ENCODE assay signal across 17 cellular contexts in genomic region chr2:177622516-177622915, GRCh38.
A peak's percentile ranks its signal among the peaks of the same experiment; 100 is the strongest.
DNase-seq lines count a peak whose midpoint lies in the region; TF ChIP-seq lines count a peak whose summit lies in the region.
"Had no signal": no experiment of that assay in that cellular context is flagged by ENCODE, and none has a peak within 500 bp of the region (broad histone marks: within the 10 kb centered on the region; RNA-seq: fewer than 3 reads in every experiment).

No MANE protein-coding gene starts in this region.

- TF ChIP-seq CTCF in Loucy (conservative IDR thresholded peaks at IDR 0.05; ENCODE audit: low read length) (peak; percentile 70), choroid plexus epithelial cell (conservative IDR thresholded peaks at IDR 0.05; ENCODE audit: low read depth, low read length) (peak; percentile 79), neural crest cell (conservative IDR thresholded peaks at IDR 0.05) (peak; percentile 68)

- no peaks in the 10 kb centered on the region for H3K9me3 ChIP-seq in Loucy (ENCODE audit: insufficient read depth, low read depth, low read length)
- H3K9me3 ChIP-seq: pancreas, upper lobe of left lung had no signal

- no peaks in the 10 kb centered on the region for H3F3A ChIP-seq in Loucy (ENCODE audit: low read depth)

- no peaks in the 10 kb centered on the region for H3K9me3 Mint-ChIP-seq in neural crest cell
- no peaks in the 10 kb centered on the region for H3K9me3 Mint-ChIP-seq in T-helper 2 cell treated with Interferon-gamma antibody and Interleukin-4, amounts not matched to agents 5 μg/mL and 100 μg/mL, for 36 hours
- H3K9me3 Mint-ChIP-seq: activated CD4-positive, alpha-beta T cell treated with anti-CD3 and anti-CD28 coated beads, Interleukin-2, amount 10 ng/mL, durations not matched to agents 24 days and 14 days; activated naive CD4-positive, alpha-beta T cell treated with anti-CD3 and anti-CD28 coated beads, Interleukin-2, amount 50 U/mL, for 72 hours; immature natural killer cell had no signal

- no peak overlapping the region for H3K4me2 ChIP-seq in Loucy (ENCODE audit: low read depth, low read length, poor library complexity, severe bottlenecking)

- H3K79me2 ChIP-seq in Loucy (ENCODE audit: insufficient read depth, low read length) = no peaks in the 10 kb centered on the region

- no peaks in the 10 kb centered on the region for H3K27me3 Mint-ChIP-seq in neural crest cell (ENCODE audit: low read depth)
- H3K27me3 Mint-ChIP-seq in T-helper 2 cell treated with Interferon-gamma antibody and Interleukin-4, amounts not matched to agents 5 μg/mL and 100 μg/mL, for 36 hours (ENCODE audit: low read depth) = peaks cover 16% of the 10 kb centered on the region

- no peak overlapping the region for H3K9ac ChIP-seq in Loucy (ENCODE audit: low read depth, low read length, poor library complexity, severe bottlenecking)

- H3K4me3 ChIP-seq in Loucy (ENCODE audit: low read length, poor library complexity, severe bottlenecking) = no peak overlapping the region
- H3K4me3 ChIP-seq in choroid plexus epithelial cell (ENCODE audit: low read depth, low read length) = no peak overlapping the region
- H3K4me3 ChIP-seq: pancreas, upper lobe of left lung had no signal

- no peak overlapping the region; the same call in 1 of the 2 replicates for H2AFZ ChIP-seq in Loucy (ENCODE audit: low read length)

- H3K27ac Mint-ChIP-seq in neural crest cell (ENCODE audit: unreplicated experiment) = peak overlapping the region; percentile 29
- H3K27ac Mint-ChIP-seq in T-helper 2 cell treated with Interferon-gamma antibody and Interleukin-4, amounts not matched to agents 5 μg/mL and 100 μg/mL, for 36 hours = no peak overlapping the region
- H3K27ac Mint-ChIP-seq: activated CD4-positive, alpha-beta T cell treated with anti-CD3 and anti-CD28 coated beads, Interleukin-2, amount 10 ng/mL, durations not matched to agents 24 days and 14 days; activated naive CD4-positive, alpha-beta T cell treated with anti-CD3 and anti-CD28 coated beads, Interleukin-2, amount 50 U/mL, for 72 hours; immature natural killer cell had no signal

- no peaks in the 10 kb centered on the region for H4K20me1 ChIP-seq in Loucy (ENCODE audit: insufficient read depth, low read length, poor library complexity, severe bottlenecking)

- H3K4me1 Mint-ChIP-seq in neural crest cell = peaks cover 31% of the 10 kb centered on the region
- H3K4me1 Mint-ChIP-seq in T-helper 2 cell treated with Interferon-gamma antibody and Interleukin-4, amounts not matched to agents 5 μg/mL and 100 μg/mL, for 36 hours (ENCODE audit: low read depth) = peaks cover 4% of the 10 kb centered on the region

- no peaks in the 10 kb centered on the region for H3K9me2 ChIP-seq in Loucy (replicated peaks; ENCODE audit: low read depth, low read length)

- H3K36me3 ChIP-seq in Loucy (ENCODE audit: insufficient read depth, low read length) = no peaks in the 10 kb centered on the region
- H3K36me3 ChIP-seq: pancreas, upper lobe of left lung had no signal

- DNase-seq in D341Med (ENCODE audit: low spot score) (peak; percentile 39), choroid plexus epithelial cell (ENCODE audit: low read depth) (peak; percentile 61), neural crest cell (ENCODE audit: low read depth, low spot score) (peak; percentile 33), GOT3 (lab: John Stamatoyannopoulos, UW) (no peak), epidermal melanocyte (ENCODE audit: insufficient read length, low spot score) (no peak)
- no peak for DNase-seq in activated CD8-positive, alpha-beta memory T cell treated with anti-CD3 and anti-CD28 coated beads, Interleukin-2, amount 50 U/mL, for 48 hours
- DNase-seq in T-helper 2 cell treated with Interferon-gamma antibody and Interleukin-4, amounts not matched to agents 5 μg/mL and 100 μg/mL, for 36 hours (ENCODE audit: low spot score) = no peak
- DNase-seq: activated CD4-positive, alpha-beta T cell treated with anti-CD3 and anti-CD28 coated beads, Interleukin-2, amount 10 ng/mL, durations not matched to agents 24 days and 14 days; DND-41; effector CD4-positive, alpha-beta T cell; immature natural killer cell; NCI-H1417 treated with DMSO at 0.1 percent for 48 hours; pancreas; SHP77; upper lobe of left lung had no signal

- H3K4me3 Mint-ChIP-seq in neural crest cell = peak overlapping the region; percentile 44
- H3K4me3 Mint-ChIP-seq in T-helper 2 cell treated with Interferon-gamma antibody and Interleukin-4, amounts not matched to agents 5 μg/mL and 100 μg/mL, for 36 hours = no peak overlapping the region
- H3K4me3 Mint-ChIP-seq: activated CD4-positive, alpha-beta T cell treated with anti-CD3 and anti-CD28 coated beads, Interleukin-2, amount 10 ng/mL, durations not matched to agents 24 days and 14 days; immature natural killer cell had no signal

- peaks cover 21% of the 10 kb centered on the region for H3K4me1 ChIP-seq in Loucy (ENCODE audit: insufficient read depth, low read length, poor library complexity, severe bottlenecking)
- H3K4me1 ChIP-seq: pancreas had no signal

- H3K27me3 ChIP-seq in Loucy (ENCODE audit: insufficient read depth, low read length, poor library complexity, severe bottlenecking) = no peaks in the 10 kb centered on the region
- H3K27me3 ChIP-seq: pancreas, upper lobe of left lung had no signal

- no peaks in the 10 kb centered on the region for H3K36me3 Mint-ChIP-seq in neural crest cell (ENCODE audit: low read depth)
- H3K36me3 Mint-ChIP-seq in T-helper 2 cell treated with Interferon-gamma antibody and Interleukin-4, amounts not matched to agents 5 μg/mL and 100 μg/mL, for 36 hours (ENCODE audit: low read depth) = no peaks in the 10 kb centered on the region
- H3K36me3 Mint-ChIP-seq: immature natural killer cell had no signal

Comparison
In these comparisons a context has a peak if more than half of its experiments do, and no peak if none do; other contexts are left out.
1. DNase-seq: peak in D341Med (single experiment), choroid plexus epithelial cell (single experiment) and neural crest cell (single experiment); none in activated CD8-positive, alpha-beta memory T cell treated with anti-CD3 and anti-CD28 coated beads, Interleukin-2, amount 50 U/mL, for 48 hours (single experiment), T-helper 2 cell treated with Interferon-gamma antibody and Interleukin-4, amounts not matched to agents 5 μg/mL and 100 μg/mL, for 36 hours (single experiment), GOT3 (single experiment) and epidermal melanocyte (single experiment).
2. Peak in every context shown above with its lines, with median percentiles within 50 percentile points of each other: CTCF ChIP-seq.